Comparison of ENCODE assay signal across 1 cellular context in the genomic region with DNA sequence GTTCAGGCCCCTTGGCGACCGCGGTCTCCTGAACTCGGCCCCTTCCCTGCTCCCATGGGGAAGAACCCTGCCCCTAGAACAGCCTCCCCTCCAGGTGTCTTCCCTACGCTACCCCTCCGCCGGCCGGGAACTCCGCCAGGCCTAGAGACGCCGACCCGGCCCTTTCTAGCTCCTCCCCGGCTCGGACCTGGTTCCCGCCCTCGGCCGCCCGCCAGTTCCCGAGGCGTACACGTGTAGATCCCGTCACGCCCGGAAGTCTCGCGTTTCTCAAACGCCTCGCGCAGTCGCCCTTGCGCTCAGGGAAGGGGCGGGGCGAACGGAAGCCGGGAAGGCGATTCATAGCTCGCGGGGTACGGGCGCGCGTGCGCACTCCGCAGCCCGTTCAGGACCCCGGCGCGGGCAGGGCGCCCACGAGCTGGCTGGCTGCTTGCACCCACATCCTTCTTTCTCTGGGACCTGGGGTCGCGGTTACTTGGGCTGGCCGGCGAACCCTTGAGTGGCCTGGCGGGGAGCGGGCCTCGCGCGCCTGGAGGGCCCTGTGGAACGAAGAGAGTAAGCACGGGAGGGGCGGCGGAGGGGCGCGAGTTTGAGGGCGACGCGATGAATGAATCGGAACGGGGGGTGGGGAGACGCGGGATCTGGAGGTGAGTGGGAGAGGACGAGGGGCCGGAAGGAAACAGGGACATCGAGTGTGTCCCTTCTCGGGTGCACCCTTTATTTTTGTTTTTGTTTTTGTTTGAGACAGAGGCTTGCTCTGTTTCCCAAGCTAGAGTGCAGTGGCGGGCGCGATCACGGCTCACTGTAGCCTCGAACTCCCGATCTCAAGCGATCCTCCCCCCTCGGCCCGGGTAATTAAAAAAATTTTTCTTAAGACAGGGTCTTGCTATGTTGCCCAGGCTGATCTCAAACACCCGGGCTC.
A peak's percentile ranks its signal among the peaks of the same experiment; 100 is the strongest.
TF ChIP-seq lines count a peak whose summit lies in the region.

A gene (plus strand): TSS at position 369 of the 919 bp plus-strand sequence. CDS start 710 bp downstream, outside the sequence.

TF ChIP-seq in GM12878, 131 proteins besides CTCF, POLR2A, EP300 and RAD21 (continued from another document):
- TF ChIP-seq RFX5 (IDR thresholded peaks at IDR 0.05; ENCODE audit: low read depth, low read length): 0 out of 2 replicates have a peak, but pooled peaks have one; percentile 10
- TF ChIP-seq SMAD5 (IDR thresholded peaks at IDR 0.05; ENCODE audit: low read depth): peak; percentile 66
- peak; percentile 41 for TF ChIP-seq GATAD2B (conservative IDR thresholded peaks at IDR 0.05; ENCODE audit: low read depth)
- peak; percentile 63; the same call in 1 of the 2 replicates for TF ChIP-seq ZNF207 (IDR thresholded peaks at IDR 0.05; ENCODE audit: borderline replicate concordance)
- TF ChIP-seq RUNX3 (IDR thresholded peaks at IDR 0.05; ENCODE audit: low read length): no peak
- TF ChIP-seq DPF2 (IDR thresholded peaks at IDR 0.05): peak; percentile 58; the same call in 1 of the 2 replicates
- no peak for TF ChIP-seq SUPT20H (IDR thresholded peaks at IDR 0.05; ENCODE audit: borderline replicate concordance, control insufficient read depth, low read depth, low read length)
- no peak for TF ChIP-seq MEF2A (IDR thresholded peaks at IDR 0.05; ENCODE audit: insufficient read depth, low read depth, low read length)
- TF ChIP-seq, protein P1, sequence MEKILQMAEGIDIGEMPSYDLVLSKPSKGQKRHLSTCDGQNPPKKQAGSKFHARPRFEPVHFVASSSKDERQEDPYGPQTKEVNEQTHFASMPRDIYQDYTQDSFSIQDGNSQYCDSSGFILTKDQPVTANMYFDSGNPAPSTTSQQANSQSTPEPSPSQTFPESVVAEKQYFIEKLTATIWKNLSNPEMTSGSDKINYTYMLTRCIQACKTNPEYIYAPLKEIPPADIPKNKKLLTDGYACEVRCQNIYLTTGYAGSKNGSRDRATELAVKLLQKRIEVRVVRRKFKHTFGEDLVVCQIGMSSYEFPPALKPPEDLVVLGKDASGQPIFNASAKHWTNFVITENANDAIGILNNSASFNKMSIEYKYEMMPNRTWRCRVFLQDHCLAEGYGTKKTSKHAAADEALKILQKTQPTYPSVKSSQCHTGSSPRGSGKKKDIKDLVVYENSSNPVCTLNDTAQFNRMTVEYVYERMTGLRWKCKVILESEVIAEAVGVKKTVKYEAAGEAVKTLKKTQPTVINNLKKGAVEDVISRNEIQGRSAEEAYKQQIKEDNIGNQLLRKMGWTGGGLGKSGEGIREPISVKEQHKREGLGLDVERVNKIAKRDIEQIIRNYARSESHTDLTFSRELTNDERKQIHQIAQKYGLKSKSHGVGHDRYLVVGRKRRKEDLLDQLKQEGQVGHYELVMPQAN (conservative IDR thresholded peaks at IDR 0.05): peak; percentile 34; the same call in 1 of the 2 replicates
- TF ChIP-seq ZNF274 (IDR thresholded peaks at IDR 0.05; ENCODE audit: insufficient read depth, insufficient read length): no peak
- TF ChIP-seq, protein P2, sequence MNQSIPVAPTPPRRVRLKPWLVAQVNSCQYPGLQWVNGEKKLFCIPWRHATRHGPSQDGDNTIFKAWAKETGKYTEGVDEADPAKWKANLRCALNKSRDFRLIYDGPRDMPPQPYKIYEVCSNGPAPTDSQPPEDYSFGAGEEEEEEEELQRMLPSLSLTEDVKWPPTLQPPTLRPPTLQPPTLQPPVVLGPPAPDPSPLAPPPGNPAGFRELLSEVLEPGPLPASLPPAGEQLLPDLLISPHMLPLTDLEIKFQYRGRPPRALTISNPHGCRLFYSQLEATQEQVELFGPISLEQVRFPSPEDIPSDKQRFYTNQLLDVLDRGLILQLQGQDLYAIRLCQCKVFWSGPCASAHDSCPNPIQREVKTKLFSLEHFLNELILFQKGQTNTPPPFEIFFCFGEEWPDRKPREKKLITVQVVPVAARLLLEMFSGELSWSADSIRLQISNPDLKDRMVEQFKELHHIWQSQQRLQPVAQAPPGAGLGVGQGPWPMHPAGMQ (IDR thresholded peaks at IDR 0.05; ENCODE audit: borderline replicate concordance): peak; percentile 80
TF ChIP-seq in GM12878: peak in this region for 46.
